In genomic region chr13:110015253-110015652, GRCh38 we compare ENCODE assay signal across 12 cellular contexts.
DNase-seq lines count a peak whose midpoint lies in the region; ATAC-seq and TF ChIP-seq lines count a peak whose summit lies in the region.
"Had no signal": no experiment of that assay in that cellular context is flagged by ENCODE, and none has a peak within 500 bp of the region (broad histone marks: within the 10 kb centered on the region; RNA-seq: fewer than 3 reads in every experiment).

No MANE protein-coding gene starts in this region.

- TF ChIP-seq POLR2A in adrenal gland (IDR thresholded peaks at IDR 0.05) = no peak

- DNase-seq in left ventricle myocardium inferior (peak; percentile 20), Right ventricle myocardium inferior (ENCODE audit: missing footprints) (no peak), NCI-H510A (lab: John Stamatoyannopoulos, UW) (peak; percentile 36), fibroblast of gingiva (ENCODE audit: low read depth) (peak; percentile 36), GM23338 (ENCODE audit: low spot score) (no peak), adrenal gland (no peak), HK-2 (ENCODE audit: unreplicated experiment) (no peak)
- DNase-seq in activated naive CD8-positive, alpha-beta T cell treated with anti-CD3 and anti-CD28 coated beads for 36 hours = no peak
- DNase-seq: effector CD8-positive, alpha-beta T cell; lower lobe of right lung; SIG-M5; trophoblast cell had no signal

- no peaks in the 10 kb centered on the region for H3K9me3 ChIP-seq in left ventricle myocardium inferior (replicated peaks)
- no peaks in the 10 kb centered on the region for H3K9me3 ChIP-seq in adrenal gland (replicated peaks in 1 of 3)
- H3K9me3 ChIP-seq: lower lobe of right lung had no signal

- H3K4me3 Mint-ChIP-seq in GM23338 = no peak overlapping the region
- H3K4me3 Mint-ChIP-seq in activated naive CD8-positive, alpha-beta T cell treated with anti-CD3 and anti-CD28 coated beads for 36 hours = no peak overlapping the region

- no peaks in the 10 kb centered on the region for H4K20me1 ChIP-seq in GM23338 (replicated peaks; ENCODE audit: insufficient read depth)

- no peak overlapping the region for H3K27ac Mint-ChIP-seq in GM23338
- H3K27ac Mint-ChIP-seq in activated naive CD8-positive, alpha-beta T cell treated with anti-CD3 and anti-CD28 coated beads for 36 hours = no peak overlapping the region

- peaks cover 10% of the 10 kb centered on the region for H3K9me2 ChIP-seq in GM23338 (ENCODE audit: insufficient read depth)

- H3K27me3 ChIP-seq in left ventricle myocardium inferior (ENCODE audit: low read depth) (peaks cover 3% of the 10 kb centered on the region), GM23338 (ENCODE audit: insufficient read depth) (no peaks in the 10 kb centered on the region), adrenal gland (no peaks in the 10 kb centered on the region)

- 75 to 84% (median 81%) methylated on average over 6 of the region's 6 CpGs for WGBS in adrenal gland, 4 donors

- no peaks in the 10 kb centered on the region for H3F3A ChIP-seq in GM23338 (replicated peaks; ENCODE audit: low read depth)

- intact Hi-C loops in left ventricle myocardium inferior (cut with micrococcal nuclease) = no loop called here
- intact Hi-C loops in Right ventricle myocardium inferior (cut with DNase I) = no loop called here
- intact Hi-C loops in adrenal gland (cut with DNase I) = no loop called here

- no peaks in the 10 kb centered on the region for H3K36me3 Mint-ChIP-seq in GM23338 (ENCODE audit: low read depth)
- H3K36me3 Mint-ChIP-seq in activated naive CD8-positive, alpha-beta T cell treated with anti-CD3 and anti-CD28 coated beads for 36 hours = no peaks in the 10 kb centered on the region

- H3K36me3 ChIP-seq in left ventricle myocardium inferior (no peaks in the 10 kb centered on the region), GM23338 (ENCODE audit: insufficient read depth) (no peaks in the 10 kb centered on the region), adrenal gland (replicated peaks in 1 of 2) (no peaks in the 10 kb centered on the region)
- H3K36me3 ChIP-seq: lower lobe of right lung had no signal

- H3K4me3 ChIP-seq in left ventricle myocardium inferior = no peak overlapping the region
- no peak overlapping the region for H3K4me3 ChIP-seq in GM23338
- H3K4me3 ChIP-seq in adrenal gland = no peak overlapping the region
- H3K4me3 ChIP-seq: lower lobe of right lung had no signal

- H3K4me1 ChIP-seq in left ventricle myocardium inferior (peaks cover 6% of the 10 kb centered on the region), GM23338 (ENCODE audit: insufficient read depth) (no peaks in the 10 kb centered on the region), adrenal gland (replicated peaks in 1 of 2) (no peaks in the 10 kb centered on the region)
- H3K4me1 ChIP-seq: lower lobe of right lung had no signal

- H3K27ac ChIP-seq in left ventricle myocardium inferior (replicated peaks) = no peak overlapping the region
- H3K27ac ChIP-seq in GM23338 (ENCODE audit: low read depth) = no peak overlapping the region
- H3K27ac ChIP-seq in adrenal gland = no peak overlapping the region
- H3K27ac ChIP-seq: lower lobe of right lung had no signal

- no peak overlapping the region for H3K4me2 ChIP-seq in GM23338

- no peaks in the 10 kb centered on the region for H3K79me2 ChIP-seq in GM23338 (replicated peaks; ENCODE audit: insufficient read depth)

- H3K4me1 Mint-ChIP-seq in GM23338 = no peaks in the 10 kb centered on the region
- H3K4me1 Mint-ChIP-seq in activated naive CD8-positive, alpha-beta T cell treated with anti-CD3 and anti-CD28 coated beads for 36 hours = no peaks in the 10 kb centered on the region

- no peak overlapping the region for H2AFZ ChIP-seq in GM23338

- peaks cover 3% of the 10 kb centered on the region for H3K27me3 Mint-ChIP-seq in GM23338 (ENCODE audit: insufficient read depth, low read depth, poor library complexity)
- H3K27me3 Mint-ChIP-seq in activated naive CD8-positive, alpha-beta T cell treated with anti-CD3 and anti-CD28 coated beads for 36 hours = peaks cover 3% of the 10 kb centered on the region

- TF ChIP-seq CTCF in left ventricle myocardium inferior (IDR thresholded peaks at IDR 0.05; ENCODE audit: borderline replicate concordance) = no peak
- TF ChIP-seq CTCF in GM23338 (conservative IDR thresholded peaks at IDR 0.05; ENCODE audit: low read depth in 2 of 2) = no peak
- TF ChIP-seq CTCF in adrenal gland (IDR thresholded peaks at IDR 0.05) = no peak

- ATAC-seq in Right ventricle myocardium inferior (no peak), GM23338 (no peak)
- ATAC-seq: lower lobe of right lung had no signal

- H3K9me3 Mint-ChIP-seq in GM23338 = no peaks in the 10 kb centered on the region; the same call in 2 of the 3 replicates
- H3K9me3 Mint-ChIP-seq in activated naive CD8-positive, alpha-beta T cell treated with anti-CD3 and anti-CD28 coated beads for 36 hours = no peaks in the 10 kb centered on the region

TF ChIP-seq in GM23338, 12 proteins besides CTCF, POLR2A, EP300 and RAD21 (continues in another document):
- TF ChIP-seq ZNF331 (CRISPR knock-in tag; IDR thresholded peaks at IDR 0.05; ENCODE audit: low read depth) = no peak
- TF ChIP-seq STAT1 (IDR thresholded peaks at IDR 0.05; ENCODE audit: unreplicated experiment) = no peak
- TF ChIP-seq ZNF462 (CRISPR knock-in tag; IDR thresholded peaks at IDR 0.05) = no peak
- TF ChIP-seq CREB1 (CRISPR knock-in tag; IDR thresholded peaks at IDR 0.05; ENCODE audit: low read depth) = no peak
- TF ChIP-seq ETS1 (IDR thresholded peaks at IDR 0.05) = no peak
- no peak for TF ChIP-seq EZH2phosphoT487 (IDR thresholded peaks at IDR 0.05; ENCODE audit: unreplicated experiment)
- no peak for TF ChIP-seq EZH2 (IDR thresholded peaks at IDR 0.05; ENCODE audit: low read depth, unreplicated experiment)
- no peak for TF ChIP-seq POLR2AphosphoS5 (IDR thresholded peaks at IDR 0.05; ENCODE audit: low read depth)

Comparison
In these comparisons a context has a peak if more than half of its experiments do, and no peak if none do; other contexts are left out.
1. DNase-seq: peak in left ventricle myocardium inferior (single experiment), NCI-H510A (single experiment) and fibroblast of gingiva (single experiment); none in Right ventricle myocardium inferior (single experiment), GM23338 (single experiment), adrenal gland (0 of 7), activated naive CD8-positive, alpha-beta T cell treated with anti-CD3 and anti-CD28 coated beads for 36 hours (single experiment) and HK-2 (single experiment).